Comparison of ENCODE assay signal across 1 cellular context in genomic region chrX:107826286-107827136, GRCh38.
TF ChIP-seq lines count a peak whose summit lies in the region.

No MANE protein-coding gene starts in this region.

TF ChIP-seq in endothelial cell of umbilical vein, 7 proteins besides CTCF, POLR2A, EP300 and RAD21 (continued from another document):
- no peak for TF ChIP-seq POLR2AphosphoS5 (IDR thresholded peaks at IDR 0.05; ENCODE audit: insufficient read depth, low read depth, low read length)
- TF ChIP-seq EZH2 (IDR thresholded peaks at IDR 0.05; ENCODE audit: borderline replicate concordance, low read depth, low read length, severe bottlenecking) = no peak
- no peak for TF ChIP-seq GATA2 (IDR thresholded peaks at IDR 0.05; ENCODE audit: insufficient read depth, insufficient read length, low read depth, low read length)
- TF ChIP-seq, protein P1, sequence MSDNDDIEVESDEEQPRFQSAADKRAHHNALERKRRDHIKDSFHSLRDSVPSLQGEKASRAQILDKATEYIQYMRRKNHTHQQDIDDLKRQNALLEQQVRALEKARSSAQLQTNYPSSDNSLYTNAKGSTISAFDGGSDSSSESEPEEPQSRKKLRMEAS (IDR thresholded peaks at IDR 0.05; ENCODE audit: insufficient read depth, insufficient read length) = no peak
- no peak for TF ChIP-seq MYC (IDR thresholded peaks at IDR 0.05; ENCODE audit: low read depth, low read length)
